Comparison of ENCODE assay signal across 17 cellular contexts in the genomic region with DNA sequence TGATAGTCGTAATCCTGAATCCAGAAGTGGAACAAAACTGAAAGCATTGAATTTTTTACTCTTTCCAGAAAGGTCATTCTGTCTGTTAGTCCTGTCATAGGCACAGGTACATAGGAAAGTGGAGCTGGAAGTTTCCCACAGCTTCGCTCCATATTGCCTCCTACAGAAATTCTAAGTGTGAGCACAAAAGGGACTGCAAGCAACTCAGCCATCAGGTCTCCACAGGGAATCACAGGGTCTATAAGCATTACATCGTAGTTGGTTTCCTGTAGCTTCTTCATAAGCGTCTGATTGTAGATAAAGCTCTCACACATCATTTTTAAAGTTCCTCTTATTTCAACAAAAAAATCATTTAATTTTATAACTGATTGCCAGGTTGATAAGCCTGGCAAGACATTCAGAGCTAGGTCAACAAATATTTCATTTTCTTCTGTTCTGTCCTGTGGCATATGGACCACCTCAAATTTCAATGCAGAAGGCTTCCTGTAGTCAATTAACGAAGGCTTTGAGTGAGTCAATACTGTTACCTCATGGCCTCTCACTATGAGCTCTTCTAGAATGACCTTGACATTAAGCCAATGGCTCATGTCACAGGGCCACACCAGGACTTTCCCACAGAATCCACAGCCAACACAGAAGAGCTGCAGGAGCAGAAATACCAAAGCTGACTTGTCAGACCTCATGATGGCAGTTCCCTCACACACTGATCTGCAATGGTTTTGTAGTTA. TPM values are rescaled to one million over a fixed set of nuclear protein-coding genes. Genes with fewer than 3 reads are reported as not detected.
DNase-seq lines count a peak whose midpoint lies in the region; ATAC-seq, FAIRE-seq and TF ChIP-seq lines count a peak whose summit lies in the region.
"Had no signal": no experiment of that assay in that cellular context is flagged by ENCODE, and none has a peak within 500 bp of the region (broad histone marks: within the 10 kb centered on the region; RNA-seq: fewer than 3 reads in every experiment).

A gene (minus strand): TSS at position 727 of the 728 bp plus-strand sequence. CDS start 44 bp downstream, at position 683.

- POLR2A ChIA-PET in SK-N-SH (lab: Yijun Ruan, JAX): no interaction called here

- H3K4me1 ChIP-seq in pancreas (peaks cover 12 to 32% (median 29%) of the 10 kb centered on the region in 3 donors), gastroesophageal sphincter (no peaks in the 10 kb centered on the region), SK-N-SH (ENCODE audit: control insufficient read depth in 1 of 2, insufficient read depth in 2 of 2, low read depth in 1 of 2, low read length in 1 of 2) (no peaks in the 10 kb centered on the region)
- H3K4me1 ChIP-seq: upper lobe of right lung had no signal

- ATAC-seq in GM19463 (IDR thresholded peaks at IDR 0.05; ENCODE audit: unreplicated experiment) (peak; percentile 79), pancreas (peak; percentile 81 to 94 (median 90)), gastroesophageal sphincter (no peak)
- ATAC-seq: Right ventricle myocardium inferior, upper lobe of right lung had no signal

- TF ChIP-seq POLR2A in gastroesophageal sphincter (IDR thresholded peaks at IDR 0.05): no peak

- peak; percentile 39 for FAIRE-seq in pancreas (lab: Jason Lieb, UNC)

- no peaks in the 10 kb centered on the region for H3K9me2 ChIP-seq in SK-N-SH

- H3K27me3 ChIP-seq in pancreas (no peaks in the 10 kb centered on the region), gastroesophageal sphincter (no peaks in the 10 kb centered on the region), SK-N-SH (ENCODE audit: insufficient read depth) (no peaks in the 10 kb centered on the region)
- H3K27me3 ChIP-seq: upper lobe of right lung had no signal

- H3K27ac ChIP-seq in pancreas: peak within 1 kb of the TSS; percentile 72 to 90 (median 79)
- H3K27ac ChIP-seq in gastroesophageal sphincter: no peak within 1 kb of the TSS
- H3K27ac ChIP-seq in SK-N-SH (ENCODE audit: low read depth in 2 of 2, low read length in 1 of 2): no peak within 1 kb of the TSS
- H3K27ac ChIP-seq: upper lobe of right lung had no signal

- CTCF ChIA-PET in SK-N-SH (lab: Yijun Ruan, JAX): no interaction called here

- no peaks in the 10 kb centered on the region for H3K36me3 ChIP-seq in pancreas
- H3K36me3 ChIP-seq in gastroesophageal sphincter: no peaks in the 10 kb centered on the region
- H3K36me3 ChIP-seq in SK-N-SH (replicated peaks in 1 of 2; ENCODE audit: control insufficient read depth in 1 of 2, insufficient read depth in 2 of 2, low read length in 1 of 2): no peaks in the 10 kb centered on the region
- H3K36me3 ChIP-seq: upper lobe of right lung had no signal

- H3K9ac ChIP-seq in SK-N-SH: no peak within 1 kb of the TSS

- no peaks in the 10 kb centered on the region for H3F3A ChIP-seq in SK-N-SH (replicated peaks; ENCODE audit: insufficient read depth)

- 24 to 28% methylated on average over 5 of the region's 5 CpGs for WGBS in pancreas, 2 donors
- 81 to 83% methylated on average over 4 to 5 of the region's 5 CpGs for WGBS in gastroesophageal sphincter (ENCODE audit: low coverage in 1 of 2), 2 donors
- 6% methylated on average over 5 of the region's 5 CpGs for WGBS in SK-N-SH (ENCODE audit: low lambda C conversion rate)

- DNase-seq in RKO (ENCODE audit: low spot score) (peak; percentile 2), iPS DF 4.7 (ENCODE audit: extremely low read depth, low spot score) (peak; percentile 51), pancreas (peak in 5 of 6 donors; percentile 60 to 92 (median 87)), NCI-H2227 (lab: John Stamatoyannopoulos, UW; ENCODE audit: unreplicated experiment) (no peak), SK-N-SH (no peak), NCI-H1930 (lab: John Stamatoyannopoulos, UW) (no peak)
- DNase-seq: activated effector memory CD4-positive, alpha-beta T cell treated with anti-CD3 and anti-CD28 coated beads, Interleukin-2, amount 50 U/mL, for 16 hours; DMS79; NCI-H2107; stimulated activated CD4-positive, alpha-beta T cell treated with anti-CD3 and anti-CD28 coated beads, Interleukin-1b, Interleukin-23, amount 100 ng/mL, for 48 hours; T1000; upper lobe of right lung had no signal

- H3K4me3 ChIP-seq in pancreas: peak within 1 kb of the TSS; percentile 0 to 33 (median 16)
- H3K4me3 ChIP-seq in gastroesophageal sphincter: no peak within 1 kb of the TSS
- no peak within 1 kb of the TSS for H3K4me3 ChIP-seq in SK-N-SH (ENCODE audit: low read depth in 2 of 2, low read length in 1 of 2)
- H3K4me3 ChIP-seq: upper lobe of right lung had no signal

- no peaks in the 10 kb centered on the region for H3K79me2 ChIP-seq in SK-N-SH (ENCODE audit: insufficient read depth)

- intact Hi-C loops in pancreas (cut with DNase I): no loop called here

- H4K20me1 ChIP-seq in SK-N-SH (ENCODE audit: insufficient read depth): no peaks in the 10 kb centered on the region

- H3K4me2 ChIP-seq in SK-N-SH: no peak within 1 kb of the TSS

- TF ChIP-seq RAD21 in SK-N-SH (IDR thresholded peaks at IDR 0.05; ENCODE audit: low read length): no peak

- no peak within 1 kb of the TSS for H2AFZ ChIP-seq in SK-N-SH (ENCODE audit: low read depth)

- TF ChIP-seq EP300 in gastroesophageal sphincter (IDR thresholded peaks at IDR 0.05): no peak
- TF ChIP-seq EP300 in SK-N-SH (IDR thresholded peaks at IDR 0.05; ENCODE audit: borderline replicate concordance in 1 of 2, low read depth in 1 of 2, low read length in 1 of 2): no peak

- TF ChIP-seq CTCF in pancreas (IDR thresholded peaks at IDR 0.05) (no peak), gastroesophageal sphincter (IDR thresholded peaks at IDR 0.05) (no peak), SK-N-SH (IDR thresholded peaks at IDR 0.05) (no peak)

- H3K9me3 ChIP-seq in pancreas (no peaks in the 10 kb centered on the region), gastroesophageal sphincter (no peaks in the 10 kb centered on the region), SK-N-SH (no peaks in the 10 kb centered on the region)
- H3K9me3 ChIP-seq: upper lobe of right lung had no signal

TF ChIP-seq in SK-N-SH, 30 proteins besides CTCF, POLR2A, EP300 and RAD21 (continues in another document):
- no peak for TF ChIP-seq GATA2 (CRISPR knock-in tag; IDR thresholded peaks at IDR 0.05)
- TF ChIP-seq FOSL2 (IDR thresholded peaks at IDR 0.05; ENCODE audit: borderline replicate concordance, low read depth): no peak
- TF ChIP-seq FOXJ3 (CRISPR knock-in tag; IDR thresholded peaks at IDR 0.05): no peak
- TF ChIP-seq, protein P1, sequence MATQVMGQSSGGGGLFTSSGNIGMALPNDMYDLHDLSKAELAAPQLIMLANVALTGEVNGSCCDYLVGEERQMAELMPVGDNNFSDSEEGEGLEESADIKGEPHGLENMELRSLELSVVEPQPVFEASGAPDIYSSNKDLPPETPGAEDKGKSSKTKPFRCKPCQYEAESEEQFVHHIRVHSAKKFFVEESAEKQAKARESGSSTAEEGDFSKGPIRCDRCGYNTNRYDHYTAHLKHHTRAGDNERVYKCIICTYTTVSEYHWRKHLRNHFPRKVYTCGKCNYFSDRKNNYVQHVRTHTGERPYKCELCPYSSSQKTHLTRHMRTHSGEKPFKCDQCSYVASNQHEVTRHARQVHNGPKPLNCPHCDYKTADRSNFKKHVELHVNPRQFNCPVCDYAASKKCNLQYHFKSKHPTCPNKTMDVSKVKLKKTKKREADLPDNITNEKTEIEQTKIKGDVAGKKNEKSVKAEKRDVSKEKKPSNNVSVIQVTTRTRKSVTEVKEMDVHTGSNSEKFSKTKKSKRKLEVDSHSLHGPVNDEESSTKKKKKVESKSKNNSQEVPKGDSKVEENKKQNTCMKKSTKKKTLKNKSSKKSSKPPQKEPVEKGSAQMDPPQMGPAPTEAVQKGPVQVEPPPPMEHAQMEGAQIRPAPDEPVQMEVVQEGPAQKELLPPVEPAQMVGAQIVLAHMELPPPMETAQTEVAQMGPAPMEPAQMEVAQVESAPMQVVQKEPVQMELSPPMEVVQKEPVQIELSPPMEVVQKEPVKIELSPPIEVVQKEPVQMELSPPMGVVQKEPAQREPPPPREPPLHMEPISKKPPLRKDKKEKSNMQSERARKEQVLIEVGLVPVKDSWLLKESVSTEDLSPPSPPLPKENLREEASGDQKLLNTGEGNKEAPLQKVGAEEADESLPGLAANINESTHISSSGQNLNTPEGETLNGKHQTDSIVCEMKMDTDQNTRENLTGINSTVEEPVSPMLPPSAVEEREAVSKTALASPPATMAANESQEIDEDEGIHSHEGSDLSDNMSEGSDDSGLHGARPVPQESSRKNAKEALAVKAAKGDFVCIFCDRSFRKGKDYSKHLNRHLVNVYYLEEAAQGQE (IDR thresholded peaks at IDR 0.05; ENCODE audit: low read depth, low read length): no peak
- no peak for TF ChIP-seq ELF1 (IDR thresholded peaks at IDR 0.05)
- TF ChIP-seq CHD2 (IDR thresholded peaks at IDR 0.05; ENCODE audit: low read length, partially characterized antibody): no peak
- TF ChIP-seq TEAD4 (IDR thresholded peaks at IDR 0.05; ENCODE audit: borderline replicate concordance, insufficient read depth): no peak
- TF ChIP-seq GABPA (IDR thresholded peaks at IDR 0.05; ENCODE audit: low read depth): no peak
- TF ChIP-seq SIN3A (IDR thresholded peaks at IDR 0.05; ENCODE audit: borderline replicate concordance, low read depth, low read length): no peak
- TF ChIP-seq, protein P2, sequence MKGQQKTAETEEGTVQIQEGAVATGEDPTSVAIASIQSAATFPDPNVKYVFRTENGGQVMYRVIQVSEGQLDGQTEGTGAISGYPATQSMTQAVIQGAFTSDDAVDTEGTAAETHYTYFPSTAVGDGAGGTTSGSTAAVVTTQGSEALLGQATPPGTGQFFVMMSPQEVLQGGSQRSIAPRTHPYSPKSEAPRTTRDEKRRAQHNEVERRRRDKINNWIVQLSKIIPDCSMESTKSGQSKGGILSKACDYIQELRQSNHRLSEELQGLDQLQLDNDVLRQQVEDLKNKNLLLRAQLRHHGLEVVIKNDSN (IDR thresholded peaks at IDR 0.05; ENCODE audit: borderline replicate concordance, low read depth): no peak
- no peak for TF ChIP-seq MEF2A (IDR thresholded peaks at IDR 0.05; ENCODE audit: borderline replicate concordance, low read depth)
- TF ChIP-seq, protein P3, sequence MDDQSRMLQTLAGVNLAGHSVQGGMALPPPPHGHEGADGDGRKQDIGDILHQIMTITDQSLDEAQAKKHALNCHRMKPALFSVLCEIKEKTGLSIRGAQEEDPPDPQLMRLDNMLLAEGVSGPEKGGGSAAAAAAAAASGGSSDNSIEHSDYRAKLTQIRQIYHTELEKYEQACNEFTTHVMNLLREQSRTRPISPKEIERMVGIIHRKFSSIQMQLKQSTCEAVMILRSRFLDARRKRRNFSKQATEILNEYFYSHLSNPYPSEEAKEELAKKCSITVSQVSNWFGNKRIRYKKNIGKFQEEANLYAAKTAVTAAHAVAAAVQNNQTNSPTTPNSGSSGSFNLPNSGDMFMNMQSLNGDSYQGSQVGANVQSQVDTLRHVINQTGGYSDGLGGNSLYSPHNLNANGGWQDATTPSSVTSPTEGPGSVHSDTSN (IDR thresholded peaks at IDR 0.05): no peak
- no peak for TF ChIP-seq RFX5 (IDR thresholded peaks at IDR 0.05; ENCODE audit: low read length)

RNA-seq across cellular contexts. Expression of the gene that starts here (rescaled TPM):
- total RNA-seq in pancreas (10 to 100 TPM; 16.6 to 38.5 (median 26.9) TPM), gastroesophageal sphincter (under 1 TPM in 1 of 4 donors, not detected in 3; 0.23 TPM)
- polyA plus RNA-seq in pancreas (10 to 100 TPM in 1 of 2 donors, 1 to 10 TPM in 1; 6.5 to 27.1 TPM), SK-N-SH (2012; rRNA removed) (not detected in 2 replicates)
- not detected in 2 replicates for polyA plus RNA-seq in SK-N-SH (2012; cell fraction: cytosol; rRNA removed)
- polyA plus RNA-seq in SK-N-SH (2012; cell fraction: nucleus; rRNA removed): not detected in 2 replicates
- total RNA-seq: mononuclear cell, posterior vena cava, Right ventricle myocardium inferior, upper lobe of right lung had no signal

Comparison
In these comparisons a context has a peak if more than half of its experiments do, and no peak if none do; other contexts are left out.
1. RNA of the gene that starts here (total RNA-seq): 16.6 to 38.5 TPM in pancreas; 0.23 TPM in gastroesophageal sphincter; every median in the first group is over 10 times any median in the second.
2. RNA of the gene that starts here (polyA plus RNA-seq): 6.5 to 27.1 TPM in pancreas; not detected in SK-N-SH; every median in the first group is over 4 times any median in the second.
3. DNase-seq: peak in RKO (single experiment), iPS DF 4.7 (single experiment) and pancreas (5 of 6); none in NCI-H2227 (single experiment), SK-N-SH (single experiment) and NCI-H1930 (0 of 2).
4. H3K27ac ChIP-seq: peak in pancreas (4 of 4); none in gastroesophageal sphincter (0 of 4) and SK-N-SH (0 of 2).
5. H3K4me3 ChIP-seq: peak in pancreas (4 of 4); none in gastroesophageal sphincter (0 of 2) and SK-N-SH (0 of 2).